Comparison of ENCODE assay signal across 1 cellular context in the genomic region with DNA sequence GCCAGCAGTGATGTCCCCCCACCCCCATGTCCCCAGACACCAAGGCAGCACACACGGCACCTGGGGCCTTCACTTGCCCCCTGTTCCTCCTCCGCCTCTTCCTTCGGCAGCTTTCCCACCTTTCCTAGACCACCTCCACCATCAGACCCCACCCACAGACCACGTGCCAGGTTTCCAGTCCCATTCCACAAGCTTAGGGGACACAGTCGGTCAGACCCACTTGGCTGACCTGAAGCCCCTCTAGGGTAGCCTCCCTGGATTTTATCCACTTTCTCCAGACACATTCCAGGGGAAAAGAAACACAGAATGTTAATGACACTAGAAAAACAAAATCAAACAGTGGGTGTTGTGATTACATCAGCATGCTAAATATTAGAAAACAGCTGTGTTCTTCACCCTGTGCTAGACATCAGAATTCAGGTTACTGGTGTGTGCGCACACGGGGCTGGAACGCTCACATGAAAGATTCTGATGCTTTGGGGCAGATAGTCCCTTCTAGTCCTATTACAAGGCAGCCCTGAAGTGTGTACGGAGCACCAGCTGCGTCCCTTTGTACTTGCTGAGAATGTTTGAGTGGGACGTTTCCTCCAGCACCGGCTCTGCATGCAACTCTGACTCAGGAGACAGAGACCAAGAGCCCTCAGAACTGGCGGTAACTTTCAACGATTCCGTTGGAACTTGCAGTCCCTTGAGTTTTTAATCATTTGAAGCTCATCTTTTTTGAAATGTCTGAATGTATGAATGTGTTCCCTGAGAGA.
TF ChIP-seq lines count a peak whose summit lies in the region.

No MANE protein-coding gene starts in this region.

TF ChIP-seq in WTC11, 78 proteins besides CTCF, POLR2A, EP300 and RAD21 (continued from another document):
- TF ChIP-seq MAX (CRISPR knock-in tag; IDR thresholded peaks at IDR 0.05), result peak; percentile 22; the same call in 1 of the 2 replicates
